Comparison of ENCODE assay signal across 1 cellular context in the genomic region with DNA sequence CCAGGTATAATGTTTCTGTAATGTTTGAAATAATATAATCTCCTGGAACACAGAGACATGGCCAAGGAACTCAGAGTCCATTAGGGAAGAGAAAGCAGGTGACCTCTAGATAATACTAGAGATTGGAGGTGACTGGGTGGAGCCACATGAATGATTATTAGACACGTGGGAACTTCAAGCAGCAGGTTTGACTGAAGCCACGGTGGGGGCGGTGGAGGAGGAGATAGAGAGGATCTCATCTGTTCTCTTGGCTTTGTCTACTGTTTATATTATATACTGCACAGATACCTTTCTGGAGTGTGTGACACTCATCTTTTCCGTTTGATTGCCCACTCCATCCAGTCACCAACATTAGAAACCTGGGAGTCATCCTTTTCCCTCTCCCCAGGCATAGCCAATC.
TF ChIP-seq lines count a peak whose summit lies in the region.

No MANE protein-coding gene starts in this region.

TF ChIP-seq in WTC11, 78 proteins besides CTCF, POLR2A, EP300 and RAD21 (continued from another document):
- TF ChIP-seq STAT6 (CRISPR knock-in tag; conservative IDR thresholded peaks at IDR 0.05; ENCODE audit: low read depth) (no peak), ZNF396 (CRISPR knock-in tag; IDR thresholded peaks at IDR 0.05; ENCODE audit: borderline replicate concordance) (no peak), TP53 (CRISPR knock-in tag; IDR thresholded peaks at IDR 0.05) (no peak), ZBTB43 (CRISPR knock-in tag; IDR thresholded peaks at IDR 0.05) (no peak), EMX1 (CRISPR knock-in tag; IDR thresholded peaks at IDR 0.05) (no peak), ATF6 (CRISPR knock-in tag; IDR thresholded peaks at IDR 0.05) (no peak), ELF4 (CRISPR knock-in tag; IDR thresholded peaks at IDR 0.05; ENCODE audit: low read depth) (no peak), ARID4B (CRISPR knock-in tag; IDR thresholded peaks at IDR 0.05; ENCODE audit: borderline replicate concordance) (no peak), TCF7 (CRISPR knock-in tag; IDR thresholded peaks at IDR 0.05; ENCODE audit: low read depth) (no peak), ZNF532 (CRISPR knock-in tag; IDR thresholded peaks at IDR 0.05; ENCODE audit: borderline replicate concordance) (no peak), FOXK1 (CRISPR knock-in tag; IDR thresholded peaks at IDR 0.05) (no peak), ETV6 (CRISPR knock-in tag; IDR thresholded peaks at IDR 0.05) (no peak)
- TF ChIP-seq, protein P1, sequence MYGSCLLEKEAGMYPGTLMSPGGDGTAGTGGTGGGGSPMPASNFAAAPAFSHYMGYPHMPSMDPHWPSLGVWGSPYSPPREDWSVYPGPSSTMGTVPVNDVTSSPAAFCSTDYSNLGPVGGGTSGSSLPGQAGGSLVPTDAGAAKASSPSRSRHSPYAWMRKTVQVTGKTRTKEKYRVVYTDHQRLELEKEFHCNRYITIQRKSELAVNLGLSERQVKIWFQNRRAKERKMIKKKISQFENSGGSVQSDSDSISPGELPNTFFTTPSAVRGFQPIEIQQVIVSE (CRISPR knock-in tag; IDR thresholded peaks at IDR 0.05; ENCODE audit: borderline replicate concordance) = no peak
TF ChIP-seq in WTC11: peak in this region for 0.
